Comparison of ENCODE assay signal across 18 cellular contexts in the genomic region with DNA sequence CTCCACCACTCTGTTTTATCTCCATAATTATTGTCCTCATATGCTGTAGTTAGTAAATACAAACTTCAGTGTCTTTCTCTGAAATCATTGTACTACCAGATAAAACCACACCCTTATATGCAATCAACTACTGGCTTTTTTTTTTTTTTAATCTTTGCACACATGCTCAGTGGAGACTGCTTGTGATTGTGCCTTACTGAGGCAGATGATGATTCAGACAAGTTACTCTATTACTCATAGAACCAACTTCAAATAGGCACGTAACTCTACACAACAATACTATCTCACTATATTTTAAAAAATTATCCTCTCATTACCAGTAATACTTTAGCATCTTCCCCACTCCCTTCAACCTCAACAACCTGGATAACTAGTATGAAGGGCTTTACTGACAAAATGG.
DNase-seq lines count a peak whose midpoint lies in the region; TF ChIP-seq lines count a peak whose summit lies in the region.
"Had no signal": no experiment of that assay in that cellular context is flagged by ENCODE, and none has a peak within 500 bp of the region (broad histone marks: within the 10 kb centered on the region; RNA-seq: fewer than 3 reads in every experiment).

No MANE protein-coding gene starts in this region.

- POLR2A ChIA-PET in RWPE1 (lab: Yijun Ruan, JAX; ENCODE audit: low non-redundant PET) = no interaction called here

- no peak for TF ChIP-seq CTCF in RWPE1 (conservative IDR thresholded peaks at IDR 0.05; ENCODE audit: low read depth)
- no peak for TF ChIP-seq CTCF in cardiac fibroblast (IDR thresholded peaks at IDR 0.05; ENCODE audit: low read depth, low read length)

- no peak overlapping the region for H3K4me3 ChIP-seq in cardiac fibroblast (replicated peaks in 1 of 2; ENCODE audit: low read depth in 2 of 2, low read length in 2 of 2)
- H3K4me3 ChIP-seq: SJCRH30 had no signal

- in situ Hi-C loops in KBM-7 (cut with MboI; ENCODE audit: low pct_unique_long_range_greater_than_20kb, low sequenced_read_pairs) = no loop called here

- CTCF ChIA-PET in RWPE1 (lab: Yijun Ruan, JAX) = no interaction called here

- DNase-seq in HPDE6-E6E7 (ENCODE audit: extremely low spot score) = peak; percentile 11
- DNase-seq in RWPE1 (ENCODE audit: low spot score) = peak; percentile 1
- peak; percentile 5 to 46 for DNase-seq in cardiac fibroblast (ENCODE audit: low read depth in 2 of 2)
- DNase-seq in non-pigmented ciliary epithelial cell (ENCODE audit: low read depth) = peak; percentile 23
- DNase-seq in NCI-H1436 treated with DMSO at 0.1 percent for 48 hours (lab: John Stamatoyannopoulos, UW) = no peak
- no peak for DNase-seq in activated CD4-positive, alpha-beta T cell treated with anti-CD3 and anti-CD28 coated beads for 4 hours
- no peak for DNase-seq in stimulated activated CD4-positive, alpha-beta T cell treated with anti-CD3 and anti-CD28 coated beads, Interleukin-1b, Interleukin-23, amount 100 ng/mL, for 48 hours
- no peak for DNase-seq in KBM-7
- DNase-seq: ACHN, AML-193, DMS79, Kasumi-1, NCI-H1105 treated with DMSO at 0.1 percent for 48 hours, NCI-H1694 treated with DMSO at 0.1 percent for 48 hours, NCI-H510A, NCI-H774, SJCRH30 had no signal

- no peak overlapping the region for H3K27ac ChIP-seq in RWPE1
- H3K27ac ChIP-seq: C4-2B, SJCRH30 had no signal

Comparison
In these comparisons a context has a peak if more than half of its experiments do, and no peak if none do; other contexts are left out.
1. DNase-seq: peak in HPDE6-E6E7 (single experiment), RWPE1 (single experiment), cardiac fibroblast (2 of 2) and non-pigmented ciliary epithelial cell (single experiment); none in NCI-H1436 treated with DMSO at 0.1 percent for 48 hours (single experiment), activated CD4-positive, alpha-beta T cell treated with anti-CD3 and anti-CD28 coated beads for 4 hours (0 of 2), stimulated activated CD4-positive, alpha-beta T cell treated with anti-CD3 and anti-CD28 coated beads, Interleukin-1b, Interleukin-23, amount 100 ng/mL, for 48 hours (single experiment) and KBM-7 (single experiment).